ENCODE assay signal across 8 cellular contexts in the genomic region with DNA sequence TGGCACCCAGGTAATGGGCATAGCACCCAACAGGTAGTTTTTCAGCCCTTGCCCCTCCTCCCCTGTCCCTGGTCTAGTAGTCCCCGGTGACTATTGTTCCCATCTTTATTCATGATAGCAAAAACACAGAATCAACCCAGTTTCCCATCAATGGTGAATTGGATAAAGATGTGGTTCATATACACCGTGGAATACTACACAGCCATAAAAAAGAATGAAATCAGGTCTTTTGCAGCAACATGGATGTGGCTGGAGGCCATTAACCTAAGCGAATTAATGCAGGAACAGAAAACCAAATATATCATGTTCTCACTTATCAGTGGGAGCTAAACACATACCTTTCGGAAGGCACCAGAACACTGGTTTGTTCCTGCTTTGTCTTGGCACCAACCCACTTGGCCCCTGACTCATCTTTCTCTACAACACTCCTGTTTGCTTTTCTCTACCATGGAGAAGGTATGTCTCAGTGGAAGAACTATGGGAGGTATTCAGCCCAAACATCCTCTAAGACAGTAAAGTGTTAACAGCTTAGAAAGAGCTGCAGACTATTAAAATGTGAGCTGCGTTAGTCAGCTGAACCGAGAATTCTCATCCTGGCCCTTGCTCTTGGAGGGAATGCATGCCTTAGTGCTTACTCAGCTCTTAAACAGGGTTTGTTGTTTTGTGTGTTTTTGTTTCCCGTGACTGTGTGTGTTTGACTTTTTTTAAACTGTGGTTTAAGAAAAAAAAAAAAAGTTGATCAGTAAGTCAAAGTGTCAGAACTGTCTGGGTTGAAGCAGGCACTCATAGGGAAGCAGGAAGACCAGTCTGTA.
DNase-seq lines count a peak whose midpoint lies in the region; ATAC-seq and TF ChIP-seq lines count a peak whose summit lies in the region.

No MANE protein-coding gene starts in this region.

- H3K27me3 Mint-ChIP-seq in HFFc6 (ENCODE audit: insufficient read depth) = no peaks in the 10 kb centered on the region
- no peaks in the 10 kb centered on the region for H3K27me3 Mint-ChIP-seq in activated CD8-positive, alpha-beta T cell treated with anti-CD3 and anti-CD28 coated beads, Interleukin-2, amount 10 ng/mL, durations not matched to agents 7 days and 5 days (ENCODE audit: low read depth)

- H3K4me3 ChIP-seq in AG04449 (ENCODE audit: low read depth, low read length) (no peak overlapping the region), osteoblast (ENCODE audit: insufficient read depth, low read length) (no peak overlapping the region)

- peaks cover 19% of the 10 kb centered on the region for H3K4me1 ChIP-seq in osteoblast (ENCODE audit: insufficient read depth, low read length)

- no peaks in the 10 kb centered on the region for H3K9me3 ChIP-seq in osteoblast (ENCODE audit: low read depth, low read length)

- H3K27me3 ChIP-seq in osteoblast (ENCODE audit: insufficient read depth, low read length) = no peaks in the 10 kb centered on the region

- no peaks in the 10 kb centered on the region for H3K36me3 ChIP-seq in osteoblast (ENCODE audit: insufficient read depth, low read length)

- TF ChIP-seq CTCF in AG04449 (IDR thresholded peaks at IDR 0.05; ENCODE audit: insufficient read depth, low read length, missing control alignments) = no peak
- no peak for TF ChIP-seq CTCF in HFFc6 (IDR thresholded peaks at IDR 0.05)
- no peak for TF ChIP-seq CTCF in osteoblast (IDR thresholded peaks at IDR 0.05; ENCODE audit: extremely low read depth, low read depth, low read length)

- H4K20me1 ChIP-seq in osteoblast (ENCODE audit: insufficient read depth, low read length) = no peaks in the 10 kb centered on the region

- peak; percentile 99 for DNase-seq in AG04449 (ENCODE audit: low read depth, low spot score)
- peak; percentile 99 for DNase-seq in HFFc6
- no peak for DNase-seq in activated CD8-positive, alpha-beta T cell treated with anti-CD3 and anti-CD28 coated beads, Interleukin-2, amount 10 ng/mL, durations not matched to agents 7 days and 5 days
- DNase-seq in foreskin melanocyte = peak; percentile 95
- peak; percentile 95 for DNase-seq in osteoblast (ENCODE audit: insufficient read length, low spot score, missing footprints)
- no peak for DNase-seq in stimulated activated CD4-positive, alpha-beta T cell treated with anti-CD3 and anti-CD28 coated beads, Interleukin-15, amount 100 ng/mL, for 24 hours
- DNase-seq in NOMO-1 (lab: John Stamatoyannopoulos, UW; ENCODE audit: unreplicated experiment in 2 of 2) = no peak

- no peaks in the 10 kb centered on the region for H3K79me2 ChIP-seq in osteoblast (ENCODE audit: insufficient read depth, low read length)

- POLR2A ChIA-PET in AG04449 (lab: Yijun Ruan, JAX) = interaction anchor here (0.6 to 1.6 kb wide), 11 partner anchors 30 to 411 kb away, joined by 3 to 12 read pairs (median 4); no protein-coding TSS in a partner anchor
- POLR2A ChIA-PET in activated CD8-positive, alpha-beta T cell treated with anti-CD3 and anti-CD28 coated beads, Interleukin-2, amount 10 ng/mL, durations not matched to agents 7 days and 5 days (lab: Charles Lee) = interaction anchor here (0.5 to 3.5 kb wide), 15 partner anchors 15 to 440 kb away, joined by 3 to 34 read pairs (median 5); partner anchors contain the start of gene IRF2BP2

- no peaks in the 10 kb centered on the region for H3K9me3 Mint-ChIP-seq in HFFc6
- H3K9me3 Mint-ChIP-seq in activated CD8-positive, alpha-beta T cell treated with anti-CD3 and anti-CD28 coated beads, Interleukin-2, amount 10 ng/mL, durations not matched to agents 7 days and 5 days (ENCODE audit: insufficient read depth) = no peaks in the 10 kb centered on the region

- ATAC-seq in activated CD8-positive, alpha-beta T cell treated with anti-CD3 and anti-CD28 coated beads, Interleukin-2, amount 10 ng/mL, durations not matched to agents 7 days and 5 days = peak; percentile 17
- ATAC-seq in HG02973 (IDR thresholded peaks at IDR 0.05; ENCODE audit: unreplicated experiment) = no peak

- H3K27ac ChIP-seq in osteoblast (ENCODE audit: low read depth, low read length) = peak overlapping the region; percentile 94

- H2AFZ ChIP-seq in osteoblast (ENCODE audit: low read length) = no peak overlapping the region

- CTCF ChIA-PET in AG04449 (lab: Yijun Ruan, JAX) = interaction anchor here (1.5 kb wide), 1 partner anchor 218 kb away, joined by 3 read pairs; no protein-coding TSS in a partner anchor
- CTCF ChIA-PET in activated CD8-positive, alpha-beta T cell treated with anti-CD3 and anti-CD28 coated beads, Interleukin-2, amount 10 ng/mL, durations not matched to agents 7 days and 5 days (lab: Charles Lee) = interaction anchor here (0.6 to 2.5 kb wide), 13 partner anchors 9 to 489 kb away, joined by 3 to 17 read pairs (median 5); no protein-coding TSS in a partner anchor

- H3K4me2 ChIP-seq in osteoblast (ENCODE audit: insufficient read depth, low read length) = peak overlapping the region; percentile 33

- H3K4me1 Mint-ChIP-seq in HFFc6 (ENCODE audit: low read depth) = peaks cover 61% of the 10 kb centered on the region
- H3K4me1 Mint-ChIP-seq in activated CD8-positive, alpha-beta T cell treated with anti-CD3 and anti-CD28 coated beads, Interleukin-2, amount 10 ng/mL, durations not matched to agents 7 days and 5 days (ENCODE audit: low read depth) = peaks cover 61% of the 10 kb centered on the region

- H3K27ac Mint-ChIP-seq in HFFc6 = peak overlapping the region; percentile 76
- peak overlapping the region; percentile 90 for H3K27ac Mint-ChIP-seq in activated CD8-positive, alpha-beta T cell treated with anti-CD3 and anti-CD28 coated beads, Interleukin-2, amount 10 ng/mL, durations not matched to agents 7 days and 5 days

- peaks cover 9% of the 10 kb centered on the region; the same call in 1 of the 2 replicates for H3K36me3 Mint-ChIP-seq in HFFc6 (ENCODE audit: low read depth)
- H3K36me3 Mint-ChIP-seq in activated CD8-positive, alpha-beta T cell treated with anti-CD3 and anti-CD28 coated beads, Interleukin-2, amount 10 ng/mL, durations not matched to agents 7 days and 5 days (ENCODE audit: low read depth) = no peaks in the 10 kb centered on the region

- H3K4me3 Mint-ChIP-seq in HFFc6 = peak overlapping the region; percentile 58
- H3K4me3 Mint-ChIP-seq in activated CD8-positive, alpha-beta T cell treated with anti-CD3 and anti-CD28 coated beads, Interleukin-2, amount 10 ng/mL, durations not matched to agents 7 days and 5 days = peak overlapping the region; percentile 59

Comparison
In these comparisons a context has a peak if more than half of its experiments do, and no peak if none do; other contexts are left out.
1. DNase-seq: peak in AG04449 (single experiment), HFFc6 (single experiment), foreskin melanocyte (single experiment) and osteoblast (single experiment); none in activated CD8-positive, alpha-beta T cell treated with anti-CD3 and anti-CD28 coated beads, Interleukin-2, amount 10 ng/mL, durations not matched to agents 7 days and 5 days (single experiment), stimulated activated CD4-positive, alpha-beta T cell treated with anti-CD3 and anti-CD28 coated beads, Interleukin-15, amount 100 ng/mL, for 24 hours (single experiment) and NOMO-1 (0 of 2).